ENCODE assay signal across 13 cellular contexts in the genomic region with DNA sequence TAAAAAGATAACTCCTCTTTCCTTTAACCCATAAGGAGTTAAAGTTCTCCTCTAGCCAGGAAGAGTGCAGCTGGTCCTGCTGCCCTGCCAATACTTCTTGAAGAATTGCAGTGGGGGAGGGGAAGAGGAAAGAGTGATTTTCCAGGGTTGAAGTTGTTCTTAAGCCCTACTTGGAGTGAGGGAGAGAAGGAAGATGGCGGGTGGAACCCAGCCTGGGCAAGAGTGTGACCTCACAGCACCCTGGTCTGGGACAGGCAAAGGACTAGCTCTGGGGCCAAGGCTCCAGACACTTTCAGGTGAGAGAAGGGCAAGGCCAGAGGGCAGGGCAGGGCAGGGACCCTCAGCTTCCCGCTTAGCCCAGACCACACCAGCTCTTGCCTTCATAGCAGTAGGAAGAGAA. TPM values are rescaled to one million over a fixed set of nuclear protein-coding genes. Genes with fewer than 3 reads are reported as not detected.
DNase-seq lines count a peak whose midpoint lies in the region; ATAC-seq and TF ChIP-seq lines count a peak whose summit lies in the region.
"Had no signal": no experiment of that assay in that cellular context is flagged by ENCODE, and none has a peak within 500 bp of the region (broad histone marks: within the 10 kb centered on the region; RNA-seq: fewer than 3 reads in every experiment).

No MANE protein-coding gene starts in this region.

- intact Hi-C loops in breast epithelium (cut with DNase I; ENCODE audit: low total_unique reads) (no loop called here), left ventricle myocardium inferior (cut with micrococcal nuclease) (no loop called here), sigmoid colon (cut with DNase I) (no loop called here)

- in situ Hi-C loops in G401 (cut with HindIII; ENCODE audit: low sequenced_read_pairs): no loop called here

- H3K4me1 ChIP-seq in breast epithelium (peaks cover 23 to 34% of the 10 kb centered on the region in 2 donors), left ventricle myocardium inferior (peaks cover 99% of the 10 kb centered on the region), sigmoid colon (peaks cover 0 to 58% (median 43%) of the 10 kb centered on the region in 4 donors)

- H3K4me3 ChIP-seq in breast epithelium (peak overlapping the region in 1 of 3 donors; percentile 45), left ventricle myocardium inferior (peak overlapping the region; percentile 39), sigmoid colon (no peak overlapping the region)
- H3K4me3 ChIP-seq: lung had no signal

- DNase-seq in G401 (ENCODE audit: low spot score) (peak; percentile 16), breast epithelium (ENCODE audit: low spot score in 2 of 2) (no peak), left ventricle myocardium inferior (no peak), sigmoid colon (peak; percentile 70), activated gamma-delta T cell (lab: John Stamatoyannopoulos, UW) (no peak)
- DNase-seq in activated CD4-positive, alpha-beta T cell treated with anti-CD3 and anti-CD28 coated beads for 4 hours: no peak
- no peak for DNase-seq in activated CD4-positive, CD25-positive, alpha-beta regulatory T cell (lab: John Stamatoyannopoulos, UW)
- DNase-seq: activated CD4-positive, alpha-beta memory T cell treated with anti-CD3 and anti-CD28 coated beads for 36 hours; activated effector memory CD4-positive, alpha-beta T cell treated with Interleukin-2 at 50 U/mL for 16 hours; NCI-H1436 treated with DMSO at 0.1 percent for 48 hours had no signal

- no peak for TF ChIP-seq POLR2A in breast epithelium (IDR thresholded peaks at IDR 0.05)
- TF ChIP-seq POLR2A in sigmoid colon (IDR thresholded peaks at IDR 0.05): no peak

- H3K36me3 ChIP-seq in breast epithelium: no peaks in the 10 kb centered on the region
- H3K36me3 ChIP-seq in left ventricle myocardium inferior: peaks cover 73% of the 10 kb centered on the region
- H3K36me3 ChIP-seq in sigmoid colon: peaks cover 30 to 68% (median 33%) of the 10 kb centered on the region in 4 donors

- ATAC-seq in GM18909 (IDR thresholded peaks at IDR 0.05; ENCODE audit: poor library complexity, unreplicated experiment): no peak

- no peaks in the 10 kb centered on the region for H3K27me3 ChIP-seq in breast epithelium
- H3K27me3 ChIP-seq in left ventricle myocardium inferior (ENCODE audit: low read depth): no peaks in the 10 kb centered on the region
- no peaks in the 10 kb centered on the region for H3K27me3 ChIP-seq in sigmoid colon

- 38 to 67% methylated on average over 2 of the region's 2 CpGs for WGBS in sigmoid colon, 2 donors

- peak overlapping the region; percentile 12 to 73 for H3K27ac ChIP-seq in breast epithelium
- peak overlapping the region; percentile 73 for H3K27ac ChIP-seq in left ventricle myocardium inferior (replicated peaks)
- peak overlapping the region in 3 of 4 donors; percentile 41 to 51 (median 47) for H3K27ac ChIP-seq in sigmoid colon

- H3K9me3 ChIP-seq in breast epithelium (no peaks in the 10 kb centered on the region), left ventricle myocardium inferior (replicated peaks) (no peaks in the 10 kb centered on the region), sigmoid colon (no peaks in the 10 kb centered on the region)

- TF ChIP-seq CTCF in breast epithelium (IDR thresholded peaks at IDR 0.05) (no peak), left ventricle myocardium inferior (IDR thresholded peaks at IDR 0.05; ENCODE audit: borderline replicate concordance) (no peak), sigmoid colon (IDR thresholded peaks at IDR 0.05) (no peak)

- TF ChIP-seq EP300 in sigmoid colon (IDR thresholded peaks at IDR 0.05): no peak

RNA-seq across cellular contexts. Expression of a gene that starts 6.6 kb away (rescaled TPM):
- 36.0 and 46.3 TPM in 2 replicates for total RNA-seq in G401 (2014; rRNA removed; shearing (Covaris generic))
- 100 to 1,000 TPM in 1 of 3 donors, 10 to 100 TPM in 2; 79.3 to 111 (median 82.7) TPM for total RNA-seq in breast epithelium
- 32.6 TPM for total RNA-seq in left ventricle myocardium inferior
- 10 to 100 TPM; 26.4 to 51.2 (median 37.8) TPM for total RNA-seq in sigmoid colon
- polyA plus RNA-seq in sigmoid colon: 100 to 1,000 TPM in 1 of 3 donors, 10 to 100 TPM in 2; 43.8 to 133 (median 68.4) TPM

RNA-seq across cellular contexts. Expression of a gene that starts 17.5 kb away (rescaled TPM):
- total RNA-seq in G401 (2014; rRNA removed; shearing (Covaris generic)): 194 and 208 TPM in 2 replicates
- total RNA-seq in breast epithelium (10 to 100 TPM; 60.0 to 83.9 (median 76.5) TPM), left ventricle myocardium inferior (34.6 TPM), sigmoid colon (10 to 100 TPM; 51.4 to 61.1 (median 56.5) TPM)
- 10 to 100 TPM; 30.5 to 91.3 (median 39.6) TPM for polyA plus RNA-seq in sigmoid colon

RNA-seq across cellular contexts. Expression of a gene that starts 20.0 kb away (rescaled TPM):
- 7.1 and 11.4 TPM in 2 replicates for total RNA-seq in G401 (2014; rRNA removed; shearing (Covaris generic))
- total RNA-seq in breast epithelium (not detected), left ventricle myocardium inferior (1.4 TPM), sigmoid colon (under 1 TPM in 1 of 4 donors, not detected in 3; 0.36 TPM)
- under 1 TPM in 1 of 3 donors, not detected in 2; 0.07 TPM for polyA plus RNA-seq in sigmoid colon
- total RNA-seq: activated CD4-positive, alpha-beta memory T cell treated with anti-CD3 and anti-CD28 coated beads for 36 hours; omental fat pad had no signal
- polyA plus RNA-seq: lung had no signal

Comparison
In these comparisons a context has a peak if more than half of its experiments do, and no peak if none do; other contexts are left out.
1. DNase-seq: peak in G401 (single experiment) and sigmoid colon (single experiment); none in breast epithelium (0 of 2), left ventricle myocardium inferior (single experiment), activated CD4-positive, alpha-beta T cell treated with anti-CD3 and anti-CD28 coated beads for 4 hours (0 of 2), activated gamma-delta T cell (single experiment) and activated CD4-positive, CD25-positive, alpha-beta regulatory T cell (0 of 4).
2. Peak in every context shown above with its lines, with median percentiles within 50 percentile points of each other: H3K27ac ChIP-seq.